In genomic region chr6:15402401-15403045, GRCh38 we compare ENCODE assay signal across 12 cellular contexts.
DNase-seq lines count a peak whose midpoint lies in the region.
"Had no signal": no experiment of that assay in that cellular context is flagged by ENCODE, and none has a peak within 500 bp of the region (broad histone marks: within the 10 kb centered on the region; RNA-seq: fewer than 3 reads in every experiment).

No MANE protein-coding gene starts in this region.

- H3K27ac ChIP-seq in substantia nigra (ENCODE audit: low read depth, low read length, poor library complexity, severe bottlenecking): peak overlapping the region; percentile 86

- peak overlapping the region; percentile 65 for H3K4me3 Mint-ChIP-seq in activated naive CD4-positive, alpha-beta T cell treated with anti-CD3 and anti-CD28 coated beads, Interleukin-2, amount 50 U/mL, for 24 hours
- H3K4me3 Mint-ChIP-seq in activated naive CD8-positive, alpha-beta T cell treated with anti-CD3 and anti-CD28 coated beads for 36 hours: peak overlapping the region; percentile 66

- peak overlapping the region; percentile 44 for H3K27ac Mint-ChIP-seq in activated naive CD4-positive, alpha-beta T cell treated with anti-CD3 and anti-CD28 coated beads, Interleukin-2, amount 50 U/mL, for 24 hours
- H3K27ac Mint-ChIP-seq in activated naive CD8-positive, alpha-beta T cell treated with anti-CD3 and anti-CD28 coated beads for 36 hours: peak overlapping the region; percentile 85

- H3K27me3 Mint-ChIP-seq in activated naive CD4-positive, alpha-beta T cell treated with anti-CD3 and anti-CD28 coated beads, Interleukin-2, amount 50 U/mL, for 24 hours: no peaks in the 10 kb centered on the region
- H3K27me3 Mint-ChIP-seq in activated naive CD8-positive, alpha-beta T cell treated with anti-CD3 and anti-CD28 coated beads for 36 hours: no peaks in the 10 kb centered on the region

- peaks cover 2% of the 10 kb centered on the region for H3K36me3 Mint-ChIP-seq in activated naive CD4-positive, alpha-beta T cell treated with anti-CD3 and anti-CD28 coated beads, Interleukin-2, amount 50 U/mL, for 24 hours
- peaks cover 7% of the 10 kb centered on the region for H3K36me3 Mint-ChIP-seq in activated naive CD8-positive, alpha-beta T cell treated with anti-CD3 and anti-CD28 coated beads for 36 hours

- DNase-seq in activated naive CD4-positive, alpha-beta T cell (lab: John Stamatoyannopoulos, UW): no peak
- DNase-seq in activated naive CD8-positive, alpha-beta T cell treated with anti-CD3 and anti-CD28 coated beads for 36 hours: no peak
- DNase-seq in medulla oblongata (ENCODE audit: extremely low spot score): peak; percentile 58
- peak in 5 of 49 donors; percentile 12 to 33 (median 20) for DNase-seq in substantia nigra (lab: John Stamatoyannopoulos, UW)
- no peak for DNase-seq in glomerular visceral epithelial cell (ENCODE audit: extremely low spot score)
- DNase-seq in SIG-M5 (lab: John Stamatoyannopoulos, UW): no peak
- no peak for DNase-seq in effector CD4-positive, alpha-beta T cell
- DNase-seq: heart right ventricle, NCI-H1417 treated with DMSO at 0.1 percent for 48 hours, NCI-H524 treated with DMSO at 0.1 percent for 48 hours, upper lobe of left lung had no signal

- no peaks in the 10 kb centered on the region for H3K9me3 Mint-ChIP-seq in activated naive CD4-positive, alpha-beta T cell treated with anti-CD3 and anti-CD28 coated beads, Interleukin-2, amount 50 U/mL, for 24 hours
- no peaks in the 10 kb centered on the region for H3K9me3 Mint-ChIP-seq in activated naive CD8-positive, alpha-beta T cell treated with anti-CD3 and anti-CD28 coated beads for 36 hours

- H3K4me1 Mint-ChIP-seq in activated naive CD4-positive, alpha-beta T cell treated with anti-CD3 and anti-CD28 coated beads, Interleukin-2, amount 50 U/mL, for 24 hours: peaks cover 88% of the 10 kb centered on the region
- peaks cover 77% of the 10 kb centered on the region for H3K4me1 Mint-ChIP-seq in activated naive CD8-positive, alpha-beta T cell treated with anti-CD3 and anti-CD28 coated beads for 36 hours
